ENCODE assay signal across 20 cellular contexts in genomic region chr19:1609680-1610474, GRCh38. TPM values are rescaled to one million over a fixed set of nuclear protein-coding genes. Genes with fewer than 3 reads are reported as not detected.
DNase-seq lines count a peak whose midpoint lies in the region; ATAC-seq and TF ChIP-seq lines count a peak whose summit lies in the region.
"Had no signal": no experiment of that assay in that cellular context is flagged by ENCODE, and none has a peak within 500 bp of the region (broad histone marks: within the 10 kb centered on the region; RNA-seq: fewer than 3 reads in every experiment).

No MANE protein-coding gene starts in this region.

- no peaks in the 10 kb centered on the region for H3K4me1 ChIP-seq in H9 (ENCODE audit: insufficient read depth, low read length)

- H3K56ac ChIP-seq in H9 (ENCODE audit: insufficient read length, low read depth, low read length) = no peak overlapping the region

- H3T11ph ChIP-seq in H9 (ENCODE audit: low read length) = no peak overlapping the region

- no peak overlapping the region for H3K27ac ChIP-seq in H9 (ENCODE audit: insufficient read length, low read depth, low read length)
- H3K27ac ChIP-seq: C4-2B, esophagus muscularis mucosa, neutrophil had no signal

- H3K18ac ChIP-seq in H9 (ENCODE audit: insufficient read length, low read depth, low read length) = no peak overlapping the region

- H3K23me2 ChIP-seq in H9 (ENCODE audit: insufficient read length, low read depth, low read length, poor library complexity, severe bottlenecking) = peaks cover 6% of the 10 kb centered on the region

- peaks cover 2% of the 10 kb centered on the region for H3K79me1 ChIP-seq in H9 (ENCODE audit: insufficient read depth, low read depth, low read length, poor library complexity, severe bottlenecking)

- no peak overlapping the region for H4K91ac ChIP-seq in H9 (ENCODE audit: insufficient read length, low read depth, low read length)

- H3K4me1 Mint-ChIP-seq in activated CD4-positive, alpha-beta T cell treated with anti-CD3 and anti-CD28 coated beads, Interleukin-2, amount 10 ng/mL, durations not matched to agents 24 days and 14 days = peaks cover 18% of the 10 kb centered on the region
- H3K4me1 Mint-ChIP-seq in H9 = peaks cover 9 to 12% of the 10 kb centered on the region in 2 experiments
- peaks cover 7% of the 10 kb centered on the region for H3K4me1 Mint-ChIP-seq in activated T-helper 17 cell treated with anti-CD3 and anti-CD28 coated beads, Interleukin-2, amount 50 U/mL, for 72 hours
- H3K4me1 Mint-ChIP-seq in neural crest cell = peaks cover 10% of the 10 kb centered on the region

- no peak overlapping the region for H2AFZ ChIP-seq in H9 (ENCODE audit: low read length)

- H3K36me3 Mint-ChIP-seq in activated CD4-positive, alpha-beta T cell treated with anti-CD3 and anti-CD28 coated beads, Interleukin-2, amount 10 ng/mL, durations not matched to agents 24 days and 14 days (ENCODE audit: low read depth) = peaks cover 30% of the 10 kb centered on the region
- H3K36me3 Mint-ChIP-seq in H9 (ENCODE audit: insufficient read depth in 1 of 3, low read depth in 3 of 3) (peaks cover 25 to 50% (median 45%) of the 10 kb centered on the region in 3 experiments; a peak in 6 of 7 replicates), neural crest cell (ENCODE audit: low read depth) (no peaks in the 10 kb centered on the region)
- H3K36me3 Mint-ChIP-seq in activated T-helper 17 cell treated with anti-CD3 and anti-CD28 coated beads, Interleukin-2, amount 50 U/mL, for 72 hours (ENCODE audit: low read depth) = peaks cover 35% of the 10 kb centered on the region

- no peak overlapping the region for H3K4ac ChIP-seq in H9 (ENCODE audit: low read depth, low read length)

- DNase-seq in activated CD4-positive, alpha-beta T cell treated with anti-CD3 and anti-CD28 coated beads, Interleukin-2, amount 10 ng/mL, durations not matched to agents 24 days and 14 days = no peak
- no peak for DNase-seq in activated CD4-positive, alpha-beta T cell treated with anti-CD3 and anti-CD28 coated beads, Interleukin-2, amount 50 U/mL, for 4 hours
- DNase-seq in H9 (no peak), neural crest cell (ENCODE audit: low read depth, low spot score) (no peak), mucosa of gallbladder (ENCODE audit: low spot score) (no peak)
- DNase-seq in activated CD8-positive, alpha-beta memory T cell treated with anti-CD3 and anti-CD28 coated beads for 24 hours = no peak
- DNase-seq: activated B cell treated with CpG ODN at 0.5 μM for 24 hours, amygdala, caudate nucleus, DMS53, NCI-H1092, NCI-H2081, NCI-H524, SHP77 treated with DMSO at 0.1 percent for 48 hours had no signal

- no peak overlapping the region for H3K9ac ChIP-seq in H9 (ENCODE audit: extremely low read depth, insufficient read length, low read length)

- H4K8ac ChIP-seq in H9 (replicated peaks; ENCODE audit: insufficient read length, low read depth, low read length) = no peak overlapping the region

- H3K4me3 Mint-ChIP-seq in activated CD4-positive, alpha-beta T cell treated with anti-CD3 and anti-CD28 coated beads, Interleukin-2, amount 10 ng/mL, durations not matched to agents 24 days and 14 days = peak overlapping the region; percentile 52
- H3K4me3 Mint-ChIP-seq in H9 (no peak overlapping the region), neural crest cell (peak overlapping the region; percentile 68)
- peak overlapping the region; percentile 48 for H3K4me3 Mint-ChIP-seq in activated T-helper 17 cell treated with anti-CD3 and anti-CD28 coated beads, Interleukin-2, amount 50 U/mL, for 72 hours
- H3K4me3 Mint-ChIP-seq: activated B cell treated with CpG ODN at 0.5 μM for 24 hours; T-helper 1 cell treated with Interleukin-12 subunit alpha and Interleukin-12 subunit beta and Interleukin-4 antibody, amounts not matched to agents 30 μg/mL and 1 μg/mL, for 36 hours had no signal

- H3K79me2 ChIP-seq in H9 (ENCODE audit: insufficient read depth, low read length) = peaks cover 1% of the 10 kb centered on the region; the same call in 1 of the 2 replicates

- H4K5ac ChIP-seq in H9 (ENCODE audit: insufficient read length, low read depth, low read length) = no peak overlapping the region

- H3K14ac ChIP-seq in H9 (ENCODE audit: insufficient read depth, low read length) = no peak overlapping the region

- no peak overlapping the region for H2BK12ac ChIP-seq in H9 (ENCODE audit: insufficient read length, low read depth, low read length)

- no peaks in the 10 kb centered on the region for H4K20me1 ChIP-seq in H9 (ENCODE audit: control insufficient read depth, insufficient read depth, insufficient read length)

- no peaks in the 10 kb centered on the region for H3K9me3 Mint-ChIP-seq in activated CD4-positive, alpha-beta T cell treated with anti-CD3 and anti-CD28 coated beads, Interleukin-2, amount 10 ng/mL, durations not matched to agents 24 days and 14 days
- H3K9me3 Mint-ChIP-seq in H9 (no peaks in the 10 kb centered on the region), neural crest cell (no peaks in the 10 kb centered on the region)
- no peaks in the 10 kb centered on the region for H3K9me3 Mint-ChIP-seq in activated T-helper 17 cell treated with anti-CD3 and anti-CD28 coated beads, Interleukin-2, amount 50 U/mL, for 72 hours
- H3K9me3 Mint-ChIP-seq: activated B cell treated with CpG ODN at 0.5 μM for 24 hours; T-helper 1 cell treated with Interleukin-12 subunit alpha and Interleukin-12 subunit beta and Interleukin-4 antibody, amounts not matched to agents 30 μg/mL and 1 μg/mL, for 36 hours had no signal

- H2BK5ac ChIP-seq in H9 (ENCODE audit: insufficient read length, low read length) = no peak overlapping the region

- no peak overlapping the region for H2BK120ac ChIP-seq in H9 (ENCODE audit: low read depth, low read length, poor library complexity, severe bottlenecking)

- TF ChIP-seq CTCF in H9 (conservative IDR thresholded peaks at IDR 0.05) (no peak), neural crest cell (conservative IDR thresholded peaks at IDR 0.05) (no peak)

- no CpG with 5 or more reads among the region's 16 CpGs for WGBS in H9 (ENCODE audit: extremely low coverage, insufficient read length, low lambda C conversion rate)

- ATAC-seq in activated T-helper 17 cell treated with anti-CD3 and anti-CD28 coated beads, Interleukin-2, amount 50 U/mL, for 72 hours (replicated peaks) = no peak
- no peak for ATAC-seq in GM21723 (IDR thresholded peaks at IDR 0.05; ENCODE audit: unreplicated experiment)

- intact Hi-C loops in activated CD4-positive, alpha-beta T cell treated with anti-CD3 and anti-CD28 coated beads, Interleukin-2, amount 10 ng/mL, durations not matched to agents 24 days and 14 days (cut with micrococcal nuclease) = loop anchor here (5.0 kb wide), 1 partner anchor 62 kb away; no protein-coding TSS in a partner anchor

- no peak overlapping the region for H3K27ac Mint-ChIP-seq in activated CD4-positive, alpha-beta T cell treated with anti-CD3 and anti-CD28 coated beads, Interleukin-2, amount 10 ng/mL, durations not matched to agents 24 days and 14 days
- H3K27ac Mint-ChIP-seq in H9 (peak overlapping the region in 2 of 3 experiments; percentile 49 to 95; a peak in 3 of 7 replicates), neural crest cell (ENCODE audit: unreplicated experiment) (no peak overlapping the region)
- peak overlapping the region; percentile 75 for H3K27ac Mint-ChIP-seq in activated T-helper 17 cell treated with anti-CD3 and anti-CD28 coated beads, Interleukin-2, amount 50 U/mL, for 72 hours
- H3K27ac Mint-ChIP-seq: activated B cell treated with CpG ODN at 0.5 μM for 24 hours had no signal

- H3K4me2 ChIP-seq in H9 (ENCODE audit: insufficient read depth, insufficient read length, low read length) = no peak overlapping the region

- H3K27me3 Mint-ChIP-seq in activated CD4-positive, alpha-beta T cell treated with anti-CD3 and anti-CD28 coated beads, Interleukin-2, amount 10 ng/mL, durations not matched to agents 24 days and 14 days = no peaks in the 10 kb centered on the region
- H3K27me3 Mint-ChIP-seq in H9 (ENCODE audit: low read depth) (no peaks in the 10 kb centered on the region; the same call in 1 of the 2 replicates), neural crest cell (ENCODE audit: low read depth) (peaks cover 8% of the 10 kb centered on the region)
- no peaks in the 10 kb centered on the region for H3K27me3 Mint-ChIP-seq in activated T-helper 17 cell treated with anti-CD3 and anti-CD28 coated beads, Interleukin-2, amount 50 U/mL, for 72 hours
- H3K27me3 Mint-ChIP-seq: activated B cell treated with CpG ODN at 0.5 μM for 24 hours had no signal

- no peak overlapping the region for H3K23ac ChIP-seq in H9 (ENCODE audit: insufficient read length, low read depth, low read length)

- H3K27me3 ChIP-seq in H9 (ENCODE audit: insufficient read depth, low read length) = no peaks in the 10 kb centered on the region
- H3K27me3 ChIP-seq: esophagus muscularis mucosa had no signal

- no peak overlapping the region for H2AK5ac ChIP-seq in H9 (ENCODE audit: insufficient read length, low read length)

- H3K9me3 ChIP-seq in H9 (ENCODE audit: control insufficient read depth, low read depth, low read length) = no peaks in the 10 kb centered on the region
- H3K9me3 ChIP-seq: esophagus muscularis mucosa, neutrophil had no signal

- no peak overlapping the region for H2BK20ac ChIP-seq in H9 (ENCODE audit: low read depth, low read length, poor library complexity, severe bottlenecking)

- H2BK15ac ChIP-seq in H9 (ENCODE audit: low read depth, low read length) = no peak overlapping the region

RNA-seq across cellular contexts. Expression of gene UQCR11, which starts 4.6 kb away (rescaled TPM):
- total RNA-seq in activated CD4-positive, alpha-beta T cell treated with anti-CD3 and anti-CD28 coated beads, Interleukin-2, amount 10 ng/mL, durations not matched to agents 24 days and 14 days = 194 and 195 TPM in 2 replicates
- 166 and 174 TPM in 2 replicates for total RNA-seq in H9 (2021)
- 100 to 1,000 TPM; 120 to 209 TPM for total RNA-seq in activated T-helper 17 cell treated with anti-CD3 and anti-CD28 coated beads, Interleukin-2, amount 50 U/mL, for 72 hours
- total RNA-seq in neural crest cell = 149 and 165 TPM in 2 replicates
- 254 TPM for total RNA-seq in mucosa of gallbladder

RNA-seq across cellular contexts. Expression of gene MBD3, which starts 17.2 kb away (rescaled TPM):
- total RNA-seq in activated CD4-positive, alpha-beta T cell treated with anti-CD3 and anti-CD28 coated beads, Interleukin-2, amount 10 ng/mL, durations not matched to agents 24 days and 14 days = 132 and 140 TPM in 2 replicates
- total RNA-seq in H9 (2021) = 126 and 128 TPM in 2 replicates
- 100 to 1,000 TPM in 1 of 2 donors, 10 to 100 TPM in 1; 71.5 to 128 TPM for total RNA-seq in activated T-helper 17 cell treated with anti-CD3 and anti-CD28 coated beads, Interleukin-2, amount 50 U/mL, for 72 hours
- 157 and 168 TPM in 2 replicates for total RNA-seq in neural crest cell
- 82.8 TPM for total RNA-seq in mucosa of gallbladder

RNA-seq across cellular contexts. Expression of gene MEX3D, which starts 41.8 kb away (rescaled TPM):
- total RNA-seq in activated CD4-positive, alpha-beta T cell treated with anti-CD3 and anti-CD28 coated beads, Interleukin-2, amount 10 ng/mL, durations not matched to agents 24 days and 14 days = 15.9 and 16.1 TPM in 2 replicates
- total RNA-seq in H9 (2021) (70.4 and 75.9 TPM in 2 replicates), neural crest cell (102 and 103 TPM in 2 replicates), mucosa of gallbladder (58.6 TPM)
- total RNA-seq in activated T-helper 17 cell treated with anti-CD3 and anti-CD28 coated beads, Interleukin-2, amount 50 U/mL, for 72 hours = 1 to 10 TPM; 6.7 to 8.2 TPM

RNA-seq across cellular contexts. Expression of gene TCF3, which starts 42.5 kb away (rescaled TPM):
- 147 and 154 TPM in 2 replicates for total RNA-seq in activated CD4-positive, alpha-beta T cell treated with anti-CD3 and anti-CD28 coated beads, Interleukin-2, amount 10 ng/mL, durations not matched to agents 24 days and 14 days
- total RNA-seq in H9 (2021) (304 TPM in 2 replicates), neural crest cell (348 and 354 TPM in 2 replicates), mucosa of gallbladder (83.0 TPM)
- 10 to 100 TPM; 53.6 to 87.0 TPM for total RNA-seq in activated T-helper 17 cell treated with anti-CD3 and anti-CD28 coated beads, Interleukin-2, amount 50 U/mL, for 72 hours

Comparison
In these comparisons a context has a peak if more than half of its experiments do, and no peak if none do; other contexts are left out.
1. H3K27ac Mint-ChIP-seq: peak in H9 (2 of 3) and activated T-helper 17 cell treated with anti-CD3 and anti-CD28 coated beads, Interleukin-2, amount 50 U/mL, for 72 hours (single experiment); none in activated CD4-positive, alpha-beta T cell treated with anti-CD3 and anti-CD28 coated beads, Interleukin-2, amount 10 ng/mL, durations not matched to agents 24 days and 14 days (single experiment) and neural crest cell (single experiment).
2. H3K4me3 Mint-ChIP-seq: peak in activated CD4-positive, alpha-beta T cell treated with anti-CD3 and anti-CD28 coated beads, Interleukin-2, amount 10 ng/mL, durations not matched to agents 24 days and 14 days (single experiment), activated T-helper 17 cell treated with anti-CD3 and anti-CD28 coated beads, Interleukin-2, amount 50 U/mL, for 72 hours (single experiment) and neural crest cell (single experiment); none in H9 (0 of 2).